ENCODE assay signal across 29 cellular contexts in the genomic region with DNA sequence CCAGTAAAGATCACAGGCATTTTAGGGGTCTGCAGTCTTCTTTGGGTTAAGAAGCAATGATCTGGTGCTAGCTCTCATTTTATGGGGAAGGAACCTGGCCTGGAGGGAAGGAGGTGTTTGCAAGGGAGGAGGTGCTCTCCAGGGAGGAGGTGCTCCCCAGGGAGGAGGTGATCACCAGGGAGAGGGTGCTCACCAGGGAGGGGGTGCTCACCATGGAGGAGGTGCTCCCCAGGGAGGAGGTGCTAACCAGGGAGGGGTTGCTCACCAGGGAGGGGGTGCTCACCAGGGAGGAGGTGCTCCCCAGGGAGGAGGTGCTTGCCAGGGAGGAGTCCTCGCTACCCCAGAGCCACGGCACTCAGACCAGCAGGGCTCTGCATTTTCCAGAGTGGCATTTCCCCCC.
"Had no signal": no experiment of that assay in that cellular context is flagged by ENCODE, and none has a peak within 500 bp of the region (broad histone marks: within the 10 kb centered on the region; RNA-seq: fewer than 3 reads in every experiment).

No MANE protein-coding gene starts in this region.

- H3K79me2 ChIP-seq: hepatocyte had no signal

- H3K4me1 Mint-ChIP-seq: nephron had no signal

- H3K9me3 ChIP-seq: gastrocnemius medialis, prostate gland, right atrium auricular region, testis, upper lobe of left lung had no signal

- H3K4me1 ChIP-seq: gastrocnemius medialis, prostate gland, right atrium auricular region, testis, tibial nerve, upper lobe of left lung had no signal

- H3K4me3 ChIP-seq: gastrocnemius medialis, hepatocyte, neural progenitor cell, prostate gland, right atrium auricular region, smooth muscle cell, testis, tibial nerve, upper lobe of left lung had no signal

- H3K4me2 ChIP-seq: hepatocyte, neural progenitor cell, smooth muscle cell had no signal

- DNase-seq: effector CD8-positive, alpha-beta T cell; endodermal cell; foreskin fibroblast; gastrocnemius medialis; head of caudate nucleus; kidney; mesendoderm; midbrain; naive thymus-derived CD4-positive, alpha-beta T cell; nucleus accumbens; stimulated activated CD4-positive, alpha-beta T cell treated with anti-CD3 and anti-CD28 coated beads, Interleukin-12 subunit alpha, Interleukin-12 subunit beta, amount 100 ng/mL, for 4 hours; stimulated activated CD4-positive, alpha-beta T cell treated with anti-CD3 and anti-CD28 coated beads, Interleukin-1b, Interleukin-23, amount 100 ng/mL, for 48 hours; stimulated activated CD4-positive, alpha-beta T cell treated with anti-CD3 and anti-CD28 coated beads, Interleukin-4, amount 100 ng/mL, for 1 hour; stimulated activated CD8-positive, alpha-beta memory T cell treated with anti-CD3 and anti-CD28 coated beads, Interleukin-4, amount 100 ng/mL, for 48 hours; stimulated activated naive CD8-positive, alpha-beta T cell treated with anti-CD3 and anti-CD28 coated beads, Interleukin-15, Interleukin-2, amounts not matched to agents 100 U/mL and 50 U/mL, for 24 hours; substantia nigra; testis; upper lobe of left lung had no signal

- H3K36me3 Mint-ChIP-seq: naive thymus-derived CD4-positive, alpha-beta T cell; neural progenitor cell had no signal

- ATAC-seq: esophagus mucosa; gastrocnemius medialis; left lobe of liver; naive thymus-derived CD4-positive, alpha-beta T cell; sciatic nerve; stimulated activated naive CD8-positive, alpha-beta T cell treated with anti-CD3 and anti-CD28 coated beads, Interleukin-15, Interleukin-2, amounts not matched to agents 100 U/mL and 50 U/mL, for 24 hours had no signal

- H3K9ac ChIP-seq: neural progenitor cell had no signal

- H3K9me3 Mint-ChIP-seq: endodermal cell, nephron, neural progenitor cell had no signal

- H2AFZ ChIP-seq: hepatocyte, neural progenitor cell had no signal

- H3K27ac Mint-ChIP-seq: endodermal cell; naive thymus-derived CD4-positive, alpha-beta T cell; nephron; neural progenitor cell had no signal

- H3K36me3 ChIP-seq: gastrocnemius medialis, neural progenitor cell, prostate gland, right atrium auricular region, tibial nerve, upper lobe of left lung had no signal

- H3K27me3 ChIP-seq: neural progenitor cell, right atrium auricular region, testis, upper lobe of left lung had no signal

- H3K27ac ChIP-seq: epithelial cell of prostate, gastrocnemius medialis, hepatocyte, neural progenitor cell, prostate gland, right atrium auricular region, testis, tibial nerve, upper lobe of left lung had no signal

- H3K4me3 Mint-ChIP-seq: endodermal cell; naive thymus-derived CD4-positive, alpha-beta T cell; nephron; neural progenitor cell had no signal
